Comparison of ENCODE assay signal across 9 cellular contexts in the genomic region with DNA sequence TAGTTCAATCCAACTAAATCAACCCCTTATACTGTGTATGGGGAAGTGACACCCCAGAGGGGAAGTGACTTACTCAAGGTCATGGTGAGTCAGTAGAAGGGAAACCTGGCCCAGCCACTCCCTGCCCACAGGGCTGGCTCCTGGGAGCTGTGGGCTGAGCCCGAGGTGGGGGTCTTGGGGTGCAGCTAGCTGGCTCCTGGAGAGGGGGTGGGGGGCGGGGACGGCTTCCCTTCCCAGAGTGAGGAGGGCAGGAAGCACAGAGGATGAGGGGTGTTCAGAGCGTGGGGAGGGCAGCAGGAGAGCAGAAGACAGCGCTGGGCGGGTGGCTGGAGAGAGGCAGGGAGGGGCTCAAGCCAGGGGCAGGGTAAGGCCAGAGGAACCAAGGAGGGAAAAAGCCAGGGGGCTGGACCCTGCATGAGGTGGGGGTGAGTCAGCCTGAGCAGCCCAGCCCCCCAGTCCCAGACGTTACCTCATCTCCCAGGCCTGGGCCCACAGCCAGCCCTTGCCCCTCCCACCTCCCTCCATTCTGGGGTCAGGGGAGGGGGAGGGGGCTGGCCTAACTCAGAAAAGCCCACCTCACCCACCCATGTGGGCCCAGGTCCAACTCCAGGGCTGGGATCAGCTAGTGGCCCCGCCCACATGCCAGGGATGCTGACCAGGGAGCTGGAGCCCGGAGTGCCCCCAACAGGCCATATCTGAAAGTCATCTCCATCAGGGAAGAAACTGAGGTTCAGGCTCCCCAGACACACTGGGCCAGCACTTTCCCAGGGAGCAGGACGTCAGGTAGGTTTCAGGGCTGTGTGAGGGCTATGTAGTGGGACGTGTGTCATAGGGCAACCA. TPM values are rescaled to one million over a fixed set of nuclear protein-coding genes. Genes with fewer than 3 reads are reported as not detected.
DNase-seq lines count a peak whose midpoint lies in the region; ATAC-seq, FAIRE-seq and TF ChIP-seq lines count a peak whose summit lies in the region.
"Had no signal": no experiment of that assay in that cellular context is flagged by ENCODE, and none has a peak within 500 bp of the region (broad histone marks: within the 10 kb centered on the region; RNA-seq: fewer than 3 reads in every experiment).

No MANE protein-coding gene starts in this region.

- TF ChIP-seq EP300 in HepG2 (IDR thresholded peaks at IDR 0.05; ENCODE audit: low read depth in 2 of 2, low read length in 2 of 2) (no peak), HepG2 (CRISPR knock-in tag; IDR thresholded peaks at IDR 0.05; ENCODE audit: borderline replicate concordance) (no peak)

- peak overlapping the region; percentile 76 for H3K4me3 ChIP-seq in PC-3 (ENCODE audit: low read length)
- no peak overlapping the region for H3K4me3 ChIP-seq in bronchial epithelial cell (ENCODE audit: low read depth, low read length)
- H3K4me3 ChIP-seq in HepG2 (replicated peaks in 1 of 3; ENCODE audit: insufficient read depth in 1 of 3, low read depth in 2 of 3, low read length in 3 of 3) = no peak overlapping the region
- no peak overlapping the region for H3K4me3 ChIP-seq in thyroid gland (replicated peaks in 1 of 3)

- TF ChIP-seq RAD21 in HepG2 (CRISPR knock-in tag; IDR thresholded peaks at IDR 0.05) = no peak

- H3K9ac ChIP-seq in PC-3 (ENCODE audit: low read length) (peak overlapping the region; percentile 66), HepG2 (ENCODE audit: insufficient read depth, low read depth, low read length) (no peak overlapping the region)

- peak; percentile 59 to 65 for ATAC-seq in activated CD4-positive, CD25-positive, alpha-beta regulatory T cell treated with anti-CD3 and anti-CD28 coated beads, Interleukin-2, amount 50 U/mL, for 24 hours
- peak; percentile 41 for ATAC-seq in PC-3
- ATAC-seq in HepG2 = no peak
- ATAC-seq in GM19035 (IDR thresholded peaks at IDR 0.05; ENCODE audit: unreplicated experiment) = no peak
- ATAC-seq in HG03108 (IDR thresholded peaks at IDR 0.05; ENCODE audit: unreplicated experiment) = no peak

- H3K9me3 ChIP-seq in PC-3 (ENCODE audit: low read length) (no peaks in the 10 kb centered on the region), HepG2 (ENCODE audit: low read length) (no peaks in the 10 kb centered on the region), thyroid gland (no peaks in the 10 kb centered on the region)

- no peak for DNase-seq in activated CD4-positive, CD25-positive, alpha-beta regulatory T cell (lab: John Stamatoyannopoulos, UW)
- DNase-seq in PC-3 (peak; percentile 90), bronchial epithelial cell (ENCODE audit: low read depth) (peak; percentile 80), HepG2 (ENCODE audit: low spot score) (peak; percentile 47), thyroid gland (peak; percentile 25 to 30)

- H3K4me1 ChIP-seq in PC-3 (ENCODE audit: insufficient read depth, low read length) = peaks cover 41% of the 10 kb centered on the region
- peaks cover 38% of the 10 kb centered on the region for H3K4me1 ChIP-seq in HepG2 (ENCODE audit: insufficient read depth, low read length)
- peaks cover 19 to 51% of the 10 kb centered on the region in 2 donors for H3K4me1 ChIP-seq in thyroid gland

- TF ChIP-seq POLR2A in HepG2 (IDR thresholded peaks at IDR 0.05; ENCODE audit: insufficient read depth in 1 of 2, low read depth in 2 of 2, low read length in 2 of 2) (no peak), thyroid gland (IDR thresholded peaks at IDR 0.05) (no peak)

- CTCF ChIA-PET in PC-3 (lab: Charles Lee) (interaction anchor here (1.5 kb wide), 1 partner anchor 52 kb away, joined by 4 read pairs; no protein-coding TSS in a partner anchor), HepG2 (lab: Yijun Ruan, JAX; ENCODE audit: low intra/inter-chr PET ratio, low total read pairs) (interaction anchor here (1.4 kb wide), 1 partner anchor 39 kb away, joined by 4 read pairs; no protein-coding TSS in a partner anchor)

- H3F3A ChIP-seq in PC-3 (ENCODE audit: low read length, unreplicated experiment) = peaks cover 4% of the 10 kb centered on the region

- H3K27me3 ChIP-seq in PC-3 (ENCODE audit: low read length) (no peaks in the 10 kb centered on the region), bronchial epithelial cell (ENCODE audit: control insufficient read depth, insufficient read depth, low read length) (no peaks in the 10 kb centered on the region), HepG2 (ENCODE audit: control insufficient read depth in 1 of 2, insufficient read depth in 2 of 2, low read length in 2 of 2) (peaks cover 0 to 13% of the 10 kb centered on the region in 2 experiments; a peak in 2 of 5 replicates), thyroid gland (no peaks in the 10 kb centered on the region)

- in situ Hi-C loops in HepG2 (cut with HindIII; ENCODE audit: extremely low pct_ligation_motif_present, low pct_unique_long_range_greater_than_20kb) = no loop called here

- H3K36me3 ChIP-seq in PC-3 (ENCODE audit: low read depth, low read length) = peaks cover 34% of the 10 kb centered on the region
- H3K36me3 ChIP-seq in bronchial epithelial cell (ENCODE audit: control insufficient read depth, insufficient read depth, low read length) = peaks cover 36% of the 10 kb centered on the region
- peaks cover 6 to 11% of the 10 kb centered on the region in 2 experiments; a peak in 1 of 5 replicates for H3K36me3 ChIP-seq in HepG2 (replicated peaks in 1 of 2; ENCODE audit: control insufficient read depth in 1 of 2, insufficient read depth in 2 of 2, low read length in 2 of 2)
- peaks cover 0 to 6% of the 10 kb centered on the region in 2 donors for H3K36me3 ChIP-seq in thyroid gland

- H3K9me2 ChIP-seq in PC-3 (replicated peaks; ENCODE audit: low read length) = no peaks in the 10 kb centered on the region

- BruUV-seq in PC-3 (replicated peaks; lab: Mats Ljungman, UMichigan) (no TSS peak), HepG2 (replicated peaks; lab: Mats Ljungman, UMichigan) (no TSS peak)

- no peak for FAIRE-seq in bronchial epithelial cell (lab: Jason Lieb, UNC)
- FAIRE-seq in HepG2 (lab: Jason Lieb, UNC) = peak; percentile 37
- FAIRE-seq: colon had no signal

- no peak overlapping the region for H2AFZ ChIP-seq in PC-3 (ENCODE audit: low read length)
- no peak overlapping the region for H2AFZ ChIP-seq in HepG2 (ENCODE audit: low read length)

- peaks cover 43% of the 10 kb centered on the region for H3K79me2 ChIP-seq in PC-3 (ENCODE audit: low read length)
- no peaks in the 10 kb centered on the region for H3K79me2 ChIP-seq in HepG2 (ENCODE audit: insufficient read depth, low read length)

- H4K20me1 ChIP-seq in PC-3 (ENCODE audit: low read length) = peaks cover 8% of the 10 kb centered on the region; the same call in 1 of the 2 replicates
- H4K20me1 ChIP-seq in HepG2 (ENCODE audit: insufficient read depth, low read length) = peaks cover 15% of the 10 kb centered on the region; the same call in 1 of the 2 replicates

- H3K4me2 ChIP-seq in PC-3 (ENCODE audit: low read length) = peak overlapping the region; percentile 99
- H3K4me2 ChIP-seq in HepG2 (ENCODE audit: low read depth, low read length) = no peak overlapping the region

- POLR2A ChIA-PET in PC-3 (lab: Charles Lee; ENCODE audit: unreplicated experiment) (interaction anchor here (0.9 to 1.0 kb wide), 2 partner anchors 52 to 193 kb away, joined by 3 to 4 read pairs; no protein-coding TSS in a partner anchor), HepG2 (lab: Yijun Ruan, JAX) (interaction anchor here (2.2 to 3.6 kb wide), 5 partner anchors 15 to 39 kb away, joined by 4 to 42 read pairs (median 8); partner anchors contain the start of genes DDX41 and DOK3)

- TF ChIP-seq CTCF in PC-3 (conservative IDR thresholded peaks at IDR 0.05; ENCODE audit: low read depth, low read length) (peak; percentile 54), bronchial epithelial cell (IDR thresholded peaks at IDR 0.05; ENCODE audit: insufficient read depth, low read length, severe bottlenecking) (peak; percentile 32), HepG2 (CRISPR knock-in tag; IDR thresholded peaks at IDR 0.05) (peak; percentile 48), thyroid gland (IDR thresholded peaks at IDR 0.05) (no peak)

- intact Hi-C loops in PC-3 (cut with micrococcal nuclease) (loop anchor here (5.0 kb wide), 1 partner anchor 192 kb away; the partner anchor contains the start of genes PRELID1 and RAB24), HepG2 (cut with micrococcal nuclease; ENCODE audit: unreplicated experiment) (loop anchor here (1.0 to 5.0 kb wide), 2 partner anchors 104 to 182 kb away; partner anchors contain the start of gene MXD3), thyroid gland (cut with DNase I) (no loop called here)

- H3K27ac ChIP-seq in PC-3 (ENCODE audit: low read length) = peak overlapping the region; percentile 93
- no peak overlapping the region for H3K27ac ChIP-seq in HepG2 (ENCODE audit: extremely low read length, insufficient read depth, low read length)
- peak overlapping the region in 2 of 3 donors; percentile 58 to 70 for H3K27ac ChIP-seq in thyroid gland

- 85% methylated on average over 9 of the region's 11 CpGs for WGBS in HepG2 (ENCODE audit: low lambda C conversion rate)
- WGBS in thyroid gland, 2 donors = 62 to 64% methylated on average over 9 to 10 of the region's 11 CpGs

RNA-seq across cellular contexts. Expression of gene PDLIM7, which starts 2.8 kb away (rescaled TPM):
- total RNA-seq in PC-3 (2014; rRNA removed) = 159 and 195 TPM in 2 replicates
- 19.5 and 26.2 TPM in 2 replicates for total RNA-seq in bronchial epithelial cell
- total RNA-seq in HepG2 (2016; rRNA removed; fragmentation: Illumina TruSeq; extraction: Trizol) = 17.7 and 21.1 TPM in 2 replicates
- 6.1 and 8.5 TPM in 2 replicates for total RNA-seq in HepG2 (2016; cell fraction: cytosol; rRNA removed; fragmentation: Illumina TruSeq; extraction: Trizol; ENCODE audit: low read depth)
- total RNA-seq in HepG2 (2016; cell fraction: insoluble cytoplasmic fraction; rRNA removed; fragmentation: Illumina TruSeq; extraction: Trizol) = 14.8 and 20.5 TPM in 2 replicates
- 10.1 and 15.4 TPM in 2 replicates for total RNA-seq in HepG2 (2016; cell fraction: membrane; rRNA removed; fragmentation: Illumina TruSeq; extraction: Trizol)
- 15.8 and 17.5 TPM in 2 replicates for total RNA-seq in HepG2 (2016; cell fraction: nucleus; rRNA removed; fragmentation: Illumina TruSeq; extraction: Trizol)
- 31.3 and 38.4 TPM in 2 replicates for polyA plus RNA-seq in HepG2 (2011; rRNA removed)
- polyA plus RNA-seq in HepG2 (2011; cell fraction: cytosol; rRNA removed) = 16.0 and 26.2 TPM in 2 replicates
- 208 and 260 TPM in 2 replicates for polyA plus RNA-seq in HepG2 (2011; cell fraction: nucleus; rRNA removed)
- 13.5 and 20.9 TPM in 2 replicates for polyA plus RNA-seq in HepG2 (2012)
- 9.0 and 11.5 TPM in 2 replicates for polyA plus RNA-seq in HepG2 (2016; cell fraction: cytosol; fragmentation: Illumina TruSeq; extraction: Trizol; ENCODE audit: low read depth)
- polyA plus RNA-seq in HepG2 (2016; cell fraction: insoluble cytoplasmic fraction; fragmentation: Illumina TruSeq; extraction: Trizol; ENCODE audit: low read depth) = 21.0 and 30.6 TPM in 2 replicates
- polyA plus RNA-seq in HepG2 (2016; cell fraction: membrane; fragmentation: Illumina TruSeq; extraction: Trizol; ENCODE audit: low read depth) = 14.1 and 15.2 TPM in 2 replicates
- polyA plus RNA-seq in HepG2 (2016; cell fraction: nucleus; fragmentation: Illumina TruSeq; extraction: Trizol; ENCODE audit: insufficient read depth, low read depth) = 62.3 and 63.3 TPM in 2 replicates
- polyA minus RNA-seq in HepG2 (2011; rRNA and poly(A)+ RNA removed; ENCODE audit: low replicate concordance) = 26.3 and 38.9 TPM in 2 replicates
- polyA minus RNA-seq in HepG2 (2011; cell fraction: cytosol; rRNA and poly(A)+ RNA removed) = 12.7 and 14.1 TPM in 2 replicates
- polyA minus RNA-seq in HepG2 (2011; cell fraction: nucleus; rRNA and poly(A)+ RNA removed) = 49.5 and 52.4 TPM in 2 replicates
- total RNA-seq in thyroid gland = 10 to 100 TPM; 23.2 to 52.4 (median 34.8) TPM

RNA-seq across cellular contexts. Expression of gene DOK3, which starts 15.1 kb away (rescaled TPM):
- 6.2 and 11.7 TPM in 2 replicates for total RNA-seq in PC-3 (2014; rRNA removed)
- 0.53 and 1.4 TPM in 2 replicates for total RNA-seq in bronchial epithelial cell
- total RNA-seq in HepG2 (2016; rRNA removed; fragmentation: Illumina TruSeq; extraction: Trizol) = 0.48 and 1.4 TPM in 2 replicates
- 0.44 and 0.51 TPM in 2 replicates for total RNA-seq in HepG2 (2016; cell fraction: cytosol; rRNA removed; fragmentation: Illumina TruSeq; extraction: Trizol; ENCODE audit: low read depth)
- total RNA-seq in HepG2 (2016; cell fraction: insoluble cytoplasmic fraction; rRNA removed; fragmentation: Illumina TruSeq; extraction: Trizol) = 0.40 and 1.6 TPM in 2 replicates
- 0.43 and 0.52 TPM in 2 replicates for total RNA-seq in HepG2 (2016; cell fraction: membrane; rRNA removed; fragmentation: Illumina TruSeq; extraction: Trizol)
- total RNA-seq in HepG2 (2016; cell fraction: nucleus; rRNA removed; fragmentation: Illumina TruSeq; extraction: Trizol) = 3.1 and 3.4 TPM in 2 replicates
- 1.5 and 1.7 TPM in 2 replicates for polyA plus RNA-seq in HepG2 (2011; rRNA removed)
- polyA plus RNA-seq in HepG2 (2011; cell fraction: cytosol; rRNA removed) = 0.45 and 0.52 TPM in 2 replicates
- polyA plus RNA-seq in HepG2 (2011; cell fraction: nucleus; rRNA removed) = 11.5 and 16.7 TPM in 2 replicates
- polyA plus RNA-seq in HepG2 (2012) = 0.60 and 1.5 TPM in 2 replicates
- 0.17 and 0.23 TPM in 2 replicates for polyA plus RNA-seq in HepG2 (2016; cell fraction: cytosol; fragmentation: Illumina TruSeq; extraction: Trizol; ENCODE audit: low read depth)
- polyA plus RNA-seq in HepG2 (2016; cell fraction: insoluble cytoplasmic fraction; fragmentation: Illumina TruSeq; extraction: Trizol; ENCODE audit: low read depth) = 0.77 and 0.99 TPM in 2 replicates
- 0.26 and 0.50 TPM in 2 replicates for polyA plus RNA-seq in HepG2 (2016; cell fraction: membrane; fragmentation: Illumina TruSeq; extraction: Trizol; ENCODE audit: low read depth)
- polyA plus RNA-seq in HepG2 (2016; cell fraction: nucleus; fragmentation: Illumina TruSeq; extraction: Trizol; ENCODE audit: insufficient read depth, low read depth) = 7.2 and 8.3 TPM in 2 replicates
- polyA minus RNA-seq in HepG2 (2011; rRNA and poly(A)+ RNA removed; ENCODE audit: low replicate concordance) = 3.4 and 4.3 TPM in 2 replicates
- polyA minus RNA-seq in HepG2 (2011; cell fraction: cytosol; rRNA and poly(A)+ RNA removed) = not detected in 2 replicates
- 4.4 and 4.8 TPM in 2 replicates for polyA minus RNA-seq in HepG2 (2011; cell fraction: nucleus; rRNA and poly(A)+ RNA removed)
- total RNA-seq in thyroid gland = 1 to 10 TPM; 2.0 to 5.9 (median 3.5) TPM

RNA-seq across cellular contexts. Expression of gene DBN1, which starts 21.1 kb away (rescaled TPM):
- total RNA-seq in PC-3 (2014; rRNA removed) = 127 and 207 TPM in 2 replicates
- total RNA-seq in bronchial epithelial cell = 58.7 and 71.7 TPM in 2 replicates
- 15.7 and 37.3 TPM in 2 replicates for total RNA-seq in HepG2 (2016; rRNA removed; fragmentation: Illumina TruSeq; extraction: Trizol)
- 6.9 and 9.3 TPM in 2 replicates for total RNA-seq in HepG2 (2016; cell fraction: cytosol; rRNA removed; fragmentation: Illumina TruSeq; extraction: Trizol; ENCODE audit: low read depth)
- 12.8 and 37.5 TPM in 2 replicates for total RNA-seq in HepG2 (2016; cell fraction: insoluble cytoplasmic fraction; rRNA removed; fragmentation: Illumina TruSeq; extraction: Trizol)
- total RNA-seq in HepG2 (2016; cell fraction: membrane; rRNA removed; fragmentation: Illumina TruSeq; extraction: Trizol) = 12.9 and 15.2 TPM in 2 replicates
- total RNA-seq in HepG2 (2016; cell fraction: nucleus; rRNA removed; fragmentation: Illumina TruSeq; extraction: Trizol) = 33.8 and 39.3 TPM in 2 replicates
- 27.0 and 30.9 TPM in 2 replicates for polyA plus RNA-seq in HepG2 (2011; rRNA removed)
- 14.1 and 18.1 TPM in 2 replicates for polyA plus RNA-seq in HepG2 (2011; cell fraction: cytosol; rRNA removed)
- polyA plus RNA-seq in HepG2 (2011; cell fraction: nucleus; rRNA removed) = 167 and 276 TPM in 2 replicates
- 16.5 and 21.1 TPM in 2 replicates for polyA plus RNA-seq in HepG2 (2012)
- polyA plus RNA-seq in HepG2 (2016; cell fraction: cytosol; fragmentation: Illumina TruSeq; extraction: Trizol; ENCODE audit: low read depth) = 7.2 and 8.7 TPM in 2 replicates
- 16.0 and 21.2 TPM in 2 replicates for polyA plus RNA-seq in HepG2 (2016; cell fraction: insoluble cytoplasmic fraction; fragmentation: Illumina TruSeq; extraction: Trizol; ENCODE audit: low read depth)
- polyA plus RNA-seq in HepG2 (2016; cell fraction: membrane; fragmentation: Illumina TruSeq; extraction: Trizol; ENCODE audit: low read depth) = 11.4 and 15.4 TPM in 2 replicates
- 72.9 and 77.5 TPM in 2 replicates for polyA plus RNA-seq in HepG2 (2016; cell fraction: nucleus; fragmentation: Illumina TruSeq; extraction: Trizol; ENCODE audit: insufficient read depth, low read depth)
- polyA minus RNA-seq in HepG2 (2011; rRNA and poly(A)+ RNA removed; ENCODE audit: low replicate concordance) = 30.4 and 47.5 TPM in 2 replicates
- polyA minus RNA-seq in HepG2 (2011; cell fraction: cytosol; rRNA and poly(A)+ RNA removed) = 13.2 and 16.4 TPM in 2 replicates
- polyA minus RNA-seq in HepG2 (2011; cell fraction: nucleus; rRNA and poly(A)+ RNA removed) = 42.1 and 43.0 TPM in 2 replicates
- 10 to 100 TPM; 61.4 to 98.8 (median 68.0) TPM for total RNA-seq in thyroid gland

RNA-seq across cellular contexts. Expression of gene DDX41, which starts 22.2 kb away (rescaled TPM):
- total RNA-seq in PC-3 (2014; rRNA removed) = 260 and 318 TPM in 2 replicates
- 108 and 250 TPM in 2 replicates for total RNA-seq in bronchial epithelial cell
- total RNA-seq in HepG2 (2016; rRNA removed; fragmentation: Illumina TruSeq; extraction: Trizol) = 62.8 and 83.0 TPM in 2 replicates
- total RNA-seq in HepG2 (2016; cell fraction: cytosol; rRNA removed; fragmentation: Illumina TruSeq; extraction: Trizol; ENCODE audit: low read depth) = 9.4 and 10.4 TPM in 2 replicates
- total RNA-seq in HepG2 (2016; cell fraction: insoluble cytoplasmic fraction; rRNA removed; fragmentation: Illumina TruSeq; extraction: Trizol) = 68.8 and 106 TPM in 2 replicates
- 20.1 and 24.5 TPM in 2 replicates for total RNA-seq in HepG2 (2016; cell fraction: membrane; rRNA removed; fragmentation: Illumina TruSeq; extraction: Trizol)
- total RNA-seq in HepG2 (2016; cell fraction: nucleus; rRNA removed; fragmentation: Illumina TruSeq; extraction: Trizol) = 56.7 and 63.3 TPM in 2 replicates
- polyA plus RNA-seq in HepG2 (2011; rRNA removed) = 99.5 and 105 TPM in 2 replicates
- polyA plus RNA-seq in HepG2 (2011; cell fraction: cytosol; rRNA removed) = 84.0 and 131 TPM in 2 replicates
- polyA plus RNA-seq in HepG2 (2011; cell fraction: nucleus; rRNA removed) = 340 and 476 TPM in 2 replicates
- polyA plus RNA-seq in HepG2 (2012) = 39.9 and 70.4 TPM in 2 replicates
- 12.3 and 13.1 TPM in 2 replicates for polyA plus RNA-seq in HepG2 (2016; cell fraction: cytosol; fragmentation: Illumina TruSeq; extraction: Trizol; ENCODE audit: low read depth)
- polyA plus RNA-seq in HepG2 (2016; cell fraction: insoluble cytoplasmic fraction; fragmentation: Illumina TruSeq; extraction: Trizol; ENCODE audit: low read depth) = 84.7 and 86.0 TPM in 2 replicates
- 20.4 and 21.8 TPM in 2 replicates for polyA plus RNA-seq in HepG2 (2016; cell fraction: membrane; fragmentation: Illumina TruSeq; extraction: Trizol; ENCODE audit: low read depth)
- 142 and 157 TPM in 2 replicates for polyA plus RNA-seq in HepG2 (2016; cell fraction: nucleus; fragmentation: Illumina TruSeq; extraction: Trizol; ENCODE audit: insufficient read depth, low read depth)
- polyA minus RNA-seq in HepG2 (2011; rRNA and poly(A)+ RNA removed; ENCODE audit: low replicate concordance) = 101 and 102 TPM in 2 replicates
- polyA minus RNA-seq in HepG2 (2011; cell fraction: cytosol; rRNA and poly(A)+ RNA removed) = 45.9 and 55.5 TPM in 2 replicates
- 103 and 117 TPM in 2 replicates for polyA minus RNA-seq in HepG2 (2011; cell fraction: nucleus; rRNA and poly(A)+ RNA removed)
- 100 to 1,000 TPM; 119 to 170 (median 145) TPM for total RNA-seq in thyroid gland

RNA-seq across cellular contexts. Expression of gene PRR7, which starts 48.0 kb away (rescaled TPM):
- total RNA-seq in PC-3 (2014; rRNA removed) (40.6 and 47.2 TPM in 2 replicates), bronchial epithelial cell (3.1 and 5.0 TPM in 2 replicates), HepG2 (2016; rRNA removed; fragmentation: Illumina TruSeq; extraction: Trizol) (3.9 and 5.0 TPM in 2 replicates), thyroid gland (1 to 10 TPM; 1.4 to 4.7 (median 4.2) TPM)
- 16.0 and 17.8 TPM in 2 replicates for total RNA-seq in HepG2 (2016; cell fraction: cytosol; rRNA removed; fragmentation: Illumina TruSeq; extraction: Trizol; ENCODE audit: low read depth)
- 3.2 and 5.8 TPM in 2 replicates for total RNA-seq in HepG2 (2016; cell fraction: insoluble cytoplasmic fraction; rRNA removed; fragmentation: Illumina TruSeq; extraction: Trizol)
- total RNA-seq in HepG2 (2016; cell fraction: membrane; rRNA removed; fragmentation: Illumina TruSeq; extraction: Trizol) = 13.3 and 19.1 TPM in 2 replicates
- 2.0 and 2.5 TPM in 2 replicates for total RNA-seq in HepG2 (2016; cell fraction: nucleus; rRNA removed; fragmentation: Illumina TruSeq; extraction: Trizol)
- polyA plus RNA-seq in HepG2 (2011; rRNA removed) = 4.8 and 6.7 TPM in 2 replicates
- polyA plus RNA-seq in HepG2 (2011; cell fraction: cytosol; rRNA removed) = 6.4 and 16.7 TPM in 2 replicates
- polyA plus RNA-seq in HepG2 (2011; cell fraction: nucleus; rRNA removed) = 14.7 and 21.3 TPM in 2 replicates
- polyA plus RNA-seq in HepG2 (2012) = 1.5 and 3.1 TPM in 2 replicates
- polyA plus RNA-seq in HepG2 (2016; cell fraction: cytosol; fragmentation: Illumina TruSeq; extraction: Trizol; ENCODE audit: low read depth) = 20.2 and 21.6 TPM in 2 replicates
- polyA plus RNA-seq in HepG2 (2016; cell fraction: insoluble cytoplasmic fraction; fragmentation: Illumina TruSeq; extraction: Trizol; ENCODE audit: low read depth) = 4.9 and 5.8 TPM in 2 replicates
- polyA plus RNA-seq in HepG2 (2016; cell fraction: membrane; fragmentation: Illumina TruSeq; extraction: Trizol; ENCODE audit: low read depth) = 16.9 and 17.7 TPM in 2 replicates
- polyA plus RNA-seq in HepG2 (2016; cell fraction: nucleus; fragmentation: Illumina TruSeq; extraction: Trizol; ENCODE audit: insufficient read depth, low read depth) = 5.8 and 6.9 TPM in 2 replicates
- 0.94 and 6.4 TPM in 2 replicates for polyA minus RNA-seq in HepG2 (2011; rRNA and poly(A)+ RNA removed; ENCODE audit: low replicate concordance)
- polyA minus RNA-seq in HepG2 (2011; cell fraction: cytosol; rRNA and poly(A)+ RNA removed) = 3.2 and 5.0 TPM in 2 replicates
- polyA minus RNA-seq in HepG2 (2011; cell fraction: nucleus; rRNA and poly(A)+ RNA removed) = 1.1 and 1.4 TPM in 2 replicates

Comparison
In these comparisons a context has a peak if more than half of its experiments do, and no peak if none do; other contexts are left out.
1. ATAC-seq: peak in activated CD4-positive, CD25-positive, alpha-beta regulatory T cell treated with anti-CD3 and anti-CD28 coated beads, Interleukin-2, amount 50 U/mL, for 24 hours (2 of 2) and PC-3 (single experiment); none in HepG2 (single experiment), GM19035 (single experiment) and HG03108 (single experiment).
2. DNase-seq: peak in PC-3 (single experiment), bronchial epithelial cell (single experiment), HepG2 (single experiment) and thyroid gland (2 of 2); none in activated CD4-positive, CD25-positive, alpha-beta regulatory T cell (0 of 4).
3. CTCF ChIP-seq: peak in PC-3 (single experiment), bronchial epithelial cell (single experiment) and HepG2 (single experiment); none in thyroid gland (0 of 6).